Comparison of ENCODE assay signal across 25 cellular contexts in the genomic region with DNA sequence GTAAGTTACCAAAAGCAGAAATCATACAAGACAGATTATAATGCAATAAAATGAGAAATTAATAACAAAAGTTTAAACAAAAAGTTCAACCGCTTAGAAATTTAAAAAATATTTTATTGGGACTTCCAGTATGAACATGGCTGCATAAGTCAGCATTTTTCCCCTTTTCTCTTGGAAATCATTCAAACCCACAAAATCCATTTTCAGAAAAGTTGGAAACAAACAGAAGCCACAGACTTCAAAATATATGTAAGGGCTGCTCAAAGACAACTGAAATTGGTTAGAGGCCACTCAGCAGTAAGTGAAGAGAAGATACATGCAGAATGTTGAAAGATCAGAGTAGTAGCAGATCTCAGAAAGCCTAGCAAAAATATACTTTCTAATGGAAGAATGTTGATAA.
"Had no signal": no experiment of that assay in that cellular context is flagged by ENCODE, and none has a peak within 500 bp of the region (broad histone marks: within the 10 kb centered on the region; RNA-seq: fewer than 3 reads in every experiment).

No MANE protein-coding gene starts in this region.

- ATAC-seq: activated CD8-positive, alpha-beta T cell treated with anti-CD3 and anti-CD28 coated beads, Interleukin-2, amount 10 ng/mL, durations not matched to agents 7 days and 5 days; Panc1 had no signal

- H3K27me3 ChIP-seq: brain microvascular endothelial cell, SJCRH30 had no signal

- H3K36me3 ChIP-seq: brain microvascular endothelial cell had no signal

- H3K4me1 ChIP-seq: SJCRH30 had no signal

- H3K27ac ChIP-seq: brain microvascular endothelial cell, SJCRH30 had no signal

- H3K4me2 ChIP-seq: SK-N-SH had no signal

- H3K9me3 ChIP-seq: SK-N-SH had no signal

- H3K9ac ChIP-seq: SK-N-SH had no signal

- DNase-seq: activated CD4-positive, alpha-beta T cell treated with anti-CD3 and anti-CD28 coated beads, Interleukin-2, amount 10 ng/mL, durations not matched to agents 24 days and 14 days; activated CD4-positive, alpha-beta T cell treated with anti-CD3 and anti-CD28 coated beads, Interleukin-2, amount 50 U/mL, for 4 hours; activated CD8-positive, alpha-beta T cell treated with anti-CD3 and anti-CD28 coated beads, Interleukin-2, amount 10 ng/mL, durations not matched to agents 7 days and 5 days; activated gamma-delta T cell; activated naive CD4-positive, alpha-beta T cell treated with Interleukin-2 at 50 U/mL for 16 hours; activated naive CD8-positive, alpha-beta T cell treated with anti-CD3 and anti-CD28 coated beads, Interleukin-2, amount 10 ng/mL, durations not matched to agents 7 days and 5 days; activated T-cell treated with anti-CD3 and anti-CD28 coated beads, Interleukin-2, amount 50 U/mL, for 24 hours; brain microvascular endothelial cell; central memory CD4-positive, alpha-beta T cell; Kasumi-1; KG1; NCI-H1105; NCI-H1417 treated with DMSO at 0.1 percent for 48 hours; NCI-H187 treated with DMSO at 0.1 percent for 48 hours; NCI-H2081; NCI-H2171 treated with DMSO at 0.1 percent for 48 hours; NCI-H2227 treated with DMSO at 0.1 percent for 48 hours; NCI-H446; NCI-H510A treated with DMSO at 0.1 percent for 48 hours; NCI-H69; NCI-H82; SHP77; SJCRH30; SK-N-SH had no signal

- H3K4me3 ChIP-seq: SJCRH30 had no signal
